In the genomic region with DNA sequence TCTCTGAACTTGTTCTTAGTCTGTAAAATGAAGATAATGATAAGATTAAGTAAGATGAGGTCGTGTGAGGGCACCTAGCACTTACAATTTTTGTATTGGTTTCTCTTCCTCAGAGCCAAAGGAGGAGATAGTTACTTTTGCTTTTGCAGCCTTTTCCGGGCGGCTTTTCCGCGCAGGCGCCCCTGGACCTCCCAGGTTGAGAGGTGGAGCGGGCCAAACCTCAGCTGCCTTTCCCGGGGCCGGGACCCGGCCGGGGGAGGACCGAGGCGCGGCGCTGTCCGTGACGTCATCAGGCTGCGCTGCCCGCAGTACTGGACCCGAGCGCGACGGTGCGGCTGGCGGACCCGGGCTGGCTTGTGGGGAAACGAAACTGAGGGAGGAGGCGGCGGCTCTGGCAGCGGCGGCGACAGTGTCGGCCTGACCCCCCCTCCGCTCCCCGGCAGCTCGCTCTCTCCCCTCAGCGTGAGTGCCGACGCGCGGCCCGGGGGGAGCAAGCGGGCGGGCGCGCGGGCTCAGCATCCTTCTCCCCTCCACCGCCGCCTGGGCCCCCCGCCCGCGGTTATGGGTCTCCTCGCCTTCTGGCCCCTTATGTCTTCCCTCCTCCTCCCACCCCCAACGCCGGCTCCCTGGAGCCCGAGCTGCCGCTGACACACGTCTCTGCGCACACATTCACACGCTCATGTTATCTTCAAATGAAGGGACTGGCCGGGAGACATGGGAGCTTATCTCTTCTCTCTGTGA, we compare ENCODE assay signal across 8 cellular contexts. TPM values are rescaled to one million over a fixed set of nuclear protein-coding genes. Genes with fewer than 3 reads are reported as not detected.
DNase-seq lines count a peak whose midpoint lies in the region; ATAC-seq and TF ChIP-seq lines count a peak whose summit lies in the region.

A gene with protein sequence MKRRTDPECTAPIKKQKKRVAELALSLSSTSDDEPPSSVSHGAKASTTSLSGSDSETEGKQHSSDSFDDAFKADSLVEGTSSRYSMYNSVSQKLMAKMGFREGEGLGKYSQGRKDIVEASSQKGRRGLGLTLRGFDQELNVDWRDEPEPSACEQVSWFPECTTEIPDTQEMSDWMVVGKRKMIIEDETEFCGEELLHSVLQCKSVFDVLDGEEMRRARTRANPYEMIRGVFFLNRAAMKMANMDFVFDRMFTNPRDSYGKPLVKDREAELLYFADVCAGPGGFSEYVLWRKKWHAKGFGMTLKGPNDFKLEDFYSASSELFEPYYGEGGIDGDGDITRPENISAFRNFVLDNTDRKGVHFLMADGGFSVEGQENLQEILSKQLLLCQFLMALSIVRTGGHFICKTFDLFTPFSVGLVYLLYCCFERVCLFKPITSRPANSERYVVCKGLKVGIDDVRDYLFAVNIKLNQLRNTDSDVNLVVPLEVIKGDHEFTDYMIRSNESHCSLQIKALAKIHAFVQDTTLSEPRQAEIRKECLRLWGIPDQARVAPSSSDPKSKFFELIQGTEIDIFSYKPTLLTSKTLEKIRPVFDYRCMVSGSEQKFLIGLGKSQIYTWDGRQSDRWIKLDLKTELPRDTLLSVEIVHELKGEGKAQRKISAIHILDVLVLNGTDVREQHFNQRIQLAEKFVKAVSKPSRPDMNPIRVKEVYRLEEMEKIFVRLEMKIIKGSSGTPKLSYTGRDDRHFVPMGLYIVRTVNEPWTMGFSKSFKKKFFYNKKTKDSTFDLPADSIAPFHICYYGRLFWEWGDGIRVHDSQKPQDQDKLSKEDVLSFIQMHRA (plus strand): TSS at position 306 of the 741 bp plus-strand sequence. CDS start 2,409 bp downstream, outside the sequence.

- peak within 1 kb of the TSS; percentile 75 for H3K27ac ChIP-seq in C4-2B

- H3K36me3 Mint-ChIP-seq in dendritic cell treated with granulocyte-macrophage colony-stimulating factor and Interleukin-4, amounts not matched to agents 40 ng/mL and 50 ng/mL, for 4 days (ENCODE audit: low read depth), result peaks cover 28% of the 10 kb centered on the region

- peaks cover 4% of the 10 kb centered on the region for H3K27me3 Mint-ChIP-seq in dendritic cell treated with granulocyte-macrophage colony-stimulating factor and Interleukin-4, amounts not matched to agents 40 ng/mL and 50 ng/mL, for 4 days

- ATAC-seq in GM19372 (IDR thresholded peaks at IDR 0.05; ENCODE audit: low read depth, unreplicated experiment), result peak; percentile 86
- peak; percentile 91 for ATAC-seq in HG03521 (IDR thresholded peaks at IDR 0.05; ENCODE audit: unreplicated experiment)
- peak; percentile 98 for ATAC-seq in left lobe of liver

- peak within 1 kb of the TSS; percentile 86 for H3K4me3 Mint-ChIP-seq in dendritic cell treated with granulocyte-macrophage colony-stimulating factor and Interleukin-4, amounts not matched to agents 40 ng/mL and 50 ng/mL, for 4 days

- no peak for TF ChIP-seq CTCF in C4-2B (conservative IDR thresholded peaks at IDR 0.05)

- intact Hi-C loops in dendritic cell treated with granulocyte-macrophage colony-stimulating factor and Interleukin-4, amounts not matched to agents 40 ng/mL and 50 ng/mL, for 4 days (cut with micrococcal nuclease), result no loop called here

- H3K4me1 Mint-ChIP-seq in dendritic cell treated with granulocyte-macrophage colony-stimulating factor and Interleukin-4, amounts not matched to agents 40 ng/mL and 50 ng/mL, for 4 days (ENCODE audit: low read depth), result peaks cover 20% of the 10 kb centered on the region

- H3K27ac Mint-ChIP-seq in dendritic cell treated with granulocyte-macrophage colony-stimulating factor and Interleukin-4, amounts not matched to agents 40 ng/mL and 50 ng/mL, for 4 days, result peak within 1 kb of the TSS; percentile 81

- H3K9me3 Mint-ChIP-seq in dendritic cell treated with granulocyte-macrophage colony-stimulating factor and Interleukin-4, amounts not matched to agents 40 ng/mL and 50 ng/mL, for 4 days, result no peaks in the 10 kb centered on the region

- DNase-seq in NCI-H748 treated with DMSO at 0.1 percent for 48 hours (lab: John Stamatoyannopoulos, UW) (peak; percentile 72), left lobe of liver (ENCODE audit: low spot score) (peak; percentile 96)
- DNase-seq in activated CD4-positive, alpha-beta T cell treated with anti-CD3 and anti-CD28 coated beads, Interleukin-2, amount 50 U/mL, for 24 hours (ENCODE audit: low read depth in 1 of 2, low spot score in 1 of 2), result peak; percentile 95 to 97
- peak; percentile 95 for DNase-seq in stimulated activated CD4-positive, alpha-beta T cell treated with anti-CD3 and anti-CD28 coated beads, Interleukin-2, amount 100 ng/mL, for 4 hours (ENCODE audit: low read depth)

RNA-seq across cellular contexts. Expression of the gene that starts here (rescaled TPM):
- 17.8 TPM for total RNA-seq in left lobe of liver

Comparison
In these comparisons a context has a peak if more than half of its experiments do, and no peak if none do; other contexts are left out.
1. Peak in every context shown above with its lines: DNase-seq, ATAC-seq and H3K27ac ChIP-seq.